In genomic region chr4:51859476-51860032, GRCh38 we compare ENCODE assay signal across 22 cellular contexts. TPM values are rescaled to one million over a fixed set of nuclear protein-coding genes. Genes with fewer than 3 reads are reported as not detected.
DNase-seq lines count a peak whose midpoint lies in the region; ATAC-seq and TF ChIP-seq lines count a peak whose summit lies in the region.
"Had no signal": no experiment of that assay in that cellular context is flagged by ENCODE, and none has a peak within 500 bp of the region (broad histone marks: within the 10 kb centered on the region; RNA-seq: fewer than 3 reads in every experiment).

No MANE protein-coding gene starts in this region.

- H3K9me3 ChIP-seq in mesodermal cell (ENCODE audit: control insufficient read depth, low read length), result no peaks in the 10 kb centered on the region
- H3K9me3 ChIP-seq: HAP-1, heart right ventricle, pancreas had no signal

- peak; percentile 6 for DNase-seq in amniotic stem cell (lab: John Stamatoyannopoulos, UW)
- DNase-seq in fibroblast of the aortic adventitia (ENCODE audit: low read depth), result peak; percentile 26
- DNase-seq in stimulated activated CD8-positive, alpha-beta memory T cell treated with anti-CD3 and anti-CD28 coated beads, Interleukin-4, amount 100 ng/mL, for 48 hours, result no peak
- no peak for DNase-seq in activated CD4-positive, alpha-beta T cell treated with anti-CD3 and anti-CD28 coated beads for 48 hours
- DNase-seq in islet precursor cell, result no peak
- DNase-seq: activated CD4-positive, alpha-beta T cell treated with anti-CD3 and anti-CD28 coated beads for 36 hours; activated CD8-positive, alpha-beta T cell treated with anti-CD3 and anti-CD28 coated beads, Interleukin-2, amount 10 ng/mL, durations not matched to agents 7 days and 5 days; activated naive CD4-positive, alpha-beta T cell treated with anti-CD3 and anti-CD28 coated beads, Interleukin-2, amount 10 ng/mL, durations not matched to agents 7 days and 5 days; effector CD8-positive, alpha-beta T cell; heart right ventricle; NCI-H146; NCI-H748 treated with DMSO at 0.1 percent for 48 hours; pancreas; Right ventricle myocardium superior; stimulated activated CD4-positive, alpha-beta T cell treated with anti-CD3 and anti-CD28 coated beads, Interleukin-1b, Interleukin-23, amount 100 ng/mL, for 48 hours had no signal

- TF ChIP-seq CTCF in fibroblast of the aortic adventitia (IDR thresholded peaks at IDR 0.05; ENCODE audit: insufficient read depth, low read length), result no peak

- H3K4me1 ChIP-seq in mesodermal cell (ENCODE audit: control insufficient read depth, insufficient read depth, low read length, poor library complexity, severe bottlenecking), result no peaks in the 10 kb centered on the region

- ATAC-seq in HG03135 (IDR thresholded peaks at IDR 0.05; ENCODE audit: unreplicated experiment), result no peak
- ATAC-seq: activated CD4-positive, alpha-beta T cell treated with anti-CD3 and anti-CD28 coated beads for 36 hours; activated CD8-positive, alpha-beta T cell treated with anti-CD3 and anti-CD28 coated beads, Interleukin-2, amount 10 ng/mL, durations not matched to agents 7 days and 5 days; heart right ventricle; Panc1 had no signal

- no peak overlapping the region for H3K4me3 ChIP-seq in fibroblast of the aortic adventitia (ENCODE audit: low read depth, low read length)
- H3K4me3 ChIP-seq in mesodermal cell (ENCODE audit: extremely low read depth, insufficient read depth, low read length, poor library complexity, severe bottlenecking), result no peak overlapping the region
- H3K4me3 ChIP-seq: BLaER1 treated with 17β-estradiol and CSF1 and Interleukin-3, amounts not matched to agents 10 nM and 100 nM; HAP-1; heart right ventricle; pancreas; smooth muscle cell had no signal

- WGBS in mesodermal cell (ENCODE audit: insufficient coverage in 2 of 2), 2 experiments, result 83 to 87% methylated on average over 1 to 4 of the region's 4 CpGs

- peaks cover 17% of the 10 kb centered on the region for H3K36me3 ChIP-seq in mesodermal cell (ENCODE audit: control insufficient read depth, insufficient read depth, low read length)
- H3K36me3 ChIP-seq: pancreas had no signal

- H3K27ac ChIP-seq in mesodermal cell (ENCODE audit: low read depth, low read length, severe bottlenecking), result peak overlapping the region; percentile 6
- H3K27ac ChIP-seq: BLaER1 treated with 17β-estradiol and CSF1 and Interleukin-3, amounts not matched to agents 10 nM and 100 nM; epithelial cell of prostate; heart right ventricle; pancreas had no signal

RNA-seq across cellular contexts. Expression of gene DCUN1D4, which starts 16.6 kb away (rescaled TPM):
- total RNA-seq in fibroblast of the aortic adventitia (ENCODE audit: low replicate concordance), result 62.6 and 115 TPM in 2 replicates
- polyA plus RNA-seq in mesodermal cell (2013, experiment 1 of 2), result 24.0 TPM
- 29.5 TPM for polyA plus RNA-seq in mesodermal cell (2013, experiment 2 of 2)

Comparison
In these comparisons a context has a peak if more than half of its experiments do, and no peak if none do; other contexts are left out.
1. DNase-seq: peak in amniotic stem cell (single experiment) and fibroblast of the aortic adventitia (single experiment); none in stimulated activated CD8-positive, alpha-beta memory T cell treated with anti-CD3 and anti-CD28 coated beads, Interleukin-4, amount 100 ng/mL, for 48 hours (single experiment), activated CD4-positive, alpha-beta T cell treated with anti-CD3 and anti-CD28 coated beads for 48 hours (single experiment) and islet precursor cell (single experiment).